ENCODE assay signal across 16 cellular contexts in the genomic region with DNA sequence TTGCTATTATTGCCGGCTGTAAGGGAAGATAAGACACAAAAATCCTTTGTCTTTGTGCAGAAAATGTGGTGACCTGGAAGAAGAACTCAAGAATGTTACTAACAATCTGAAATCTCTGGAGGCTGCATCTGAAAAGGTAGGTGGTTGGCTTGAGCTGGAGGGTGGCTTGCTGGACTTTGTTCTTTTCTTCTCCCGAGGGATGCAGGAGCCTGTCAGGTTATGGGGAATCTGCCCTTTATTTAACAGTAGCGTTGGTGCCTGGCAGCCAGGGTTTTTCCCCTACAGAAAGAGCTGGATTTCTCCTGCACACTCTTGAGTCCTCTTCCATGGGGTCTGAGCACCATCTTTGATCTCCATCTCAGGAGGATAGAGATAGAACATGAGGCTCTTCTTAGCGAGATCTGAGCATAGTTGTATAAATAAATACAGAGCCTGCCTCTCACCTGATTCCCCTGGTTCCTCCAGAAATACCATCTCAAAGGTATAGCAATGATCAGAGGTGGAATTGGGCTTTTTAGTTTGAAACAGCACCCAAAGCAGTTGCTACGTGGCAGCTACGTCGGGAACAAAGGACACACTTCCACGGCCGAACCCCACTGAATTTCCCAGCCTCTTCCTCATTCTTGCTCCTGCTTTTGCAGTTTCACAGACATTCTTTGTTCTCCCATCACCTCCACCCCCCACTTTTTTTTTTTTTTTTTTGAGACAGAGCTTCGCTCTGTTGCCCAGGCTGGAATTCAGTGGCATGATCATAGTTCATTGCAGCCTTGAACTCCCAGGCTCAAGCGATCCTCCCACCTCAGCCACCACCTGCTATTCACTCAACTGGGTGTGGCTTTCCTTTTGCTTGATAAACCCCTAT. TPM values are rescaled to one million over a fixed set of nuclear protein-coding genes. Genes with fewer than 3 reads are reported as not detected.
A peak's percentile ranks its signal among the peaks of the same experiment; 100 is the strongest.
DNase-seq lines count a peak whose midpoint lies in the region; ATAC-seq and TF ChIP-seq lines count a peak whose summit lies in the region.
"Had no signal": no experiment of that assay in that cellular context is flagged by ENCODE, and none has a peak within 500 bp of the region (broad histone marks: within the 10 kb centered on the region; RNA-seq: fewer than 3 reads in every experiment).

No MANE protein-coding gene starts in this region.

- H3K4me2 ChIP-seq in mammary epithelial cell (ENCODE audit: insufficient read depth, low read depth, low read length) = no peak overlapping the region

- 57% methylated on average over 11 of the region's 11 CpGs for WGBS in mammary epithelial cell (ENCODE audit: low coverage, missing lambda C conversion rate)
- WGBS in ovary, 3 donors = 21 to 37% (median 27%) methylated on average over 11 of the region's 11 CpGs

- H3K9me3 Mint-ChIP-seq in MCF 10A (ENCODE audit: unreplicated experiment) = no peaks in the 10 kb centered on the region
- no peaks in the 10 kb centered on the region for H3K9me3 Mint-ChIP-seq in natural killer cell
- H3K9me3 Mint-ChIP-seq: activated T-helper 2 cell treated with anti-CD3 and anti-CD28 coated beads, Interferon-gamma antibody, Interleukin-2, Interleukin-4, amounts not matched to agents 10 μg/mL and 5 μg/mL and 100 μg/mL, durations not matched to agents 14 hours and 24 hours and 36 hours; naive B cell had no signal

- H3K9ac ChIP-seq in mammary epithelial cell (ENCODE audit: insufficient read depth, low read length) = no peak overlapping the region

- in situ Hi-C loops in mammary epithelial cell (cut with MboI; ENCODE audit: low sequenced_read_pairs in 2 of 2) = no loop called here

- intact Hi-C loops in MCF 10A (cut with micrococcal nuclease) (no loop called here), mammary epithelial cell (cut with micrococcal nuclease) (no loop called here), dorsolateral prefrontal cortex (cut with DNase I) (no loop called here), natural killer cell (cut with micrococcal nuclease) (no loop called here), vagina (cut with DNase I) (no loop called here), ovary (cut with DNase I) (no loop called here)

- POLR2A ChIA-PET in MCF 10A (lab: Yijun Ruan, JAX) = interaction anchor here (0.7 to 1.8 kb wide), 4 partner anchors 9 to 558 kb away, joined by 3 to 6 read pairs (median 3); no protein-coding TSS in a partner anchor

- H3K4me1 Mint-ChIP-seq in MCF 10A (ENCODE audit: insufficient read depth, unreplicated experiment) (no peaks in the 10 kb centered on the region), natural killer cell (peaks cover 23 to 52% of the 10 kb centered on the region in 2 donors)

- dilution Hi-C loops in mammary epithelial cell (cut with HindIII; ENCODE audit: low sequenced_read_pairs) = no loop called here

- H3K4me3 Mint-ChIP-seq in MCF 10A (ENCODE audit: unreplicated experiment) = no peak overlapping the region
- peak overlapping the region; percentile 6 for H3K4me3 Mint-ChIP-seq in natural killer cell

- TSS peak; percentile 2 for BruUV-seq in MCF 10A (replicated peaks; lab: Mats Ljungman, UMichigan)
- BruUV-seq in mammary epithelial cell (replicated peaks; lab: Mats Ljungman, UMichigan) = no TSS peak

- no peak for DNase-seq in MCF 10A (ENCODE audit: unreplicated experiment)
- DNase-seq in mammary epithelial cell = no peak
- no peak for DNase-seq in dorsolateral prefrontal cortex
- no peak for DNase-seq in natural killer cell
- no peak for DNase-seq in vagina (ENCODE audit: extremely low spot score in 2 of 2)
- no peak for DNase-seq in NCI-H1092 treated with DMSO at 0.1 percent for 48 hours (lab: John Stamatoyannopoulos, UW)
- no peak for DNase-seq in ovary
- DNase-seq: GDM1; naive B cell; NCI-H1105 treated with DMSO at 0.1 percent for 48 hours; NK-92 treated with Interleukin-12 subunit alpha and Interleukin-12 subunit beta, amount 100 ng/mL, for 24 hours; stimulated activated CD4-positive, alpha-beta T cell treated with anti-CD3 and anti-CD28 coated beads, Interleukin-1b, Interleukin-23, amount 100 ng/mL, for 48 hours; T-helper 9 cell had no signal

- no peak for ATAC-seq in natural killer cell
- no peak for ATAC-seq in activated CD4-positive, CD25-positive, alpha-beta regulatory T cell treated with anti-CD3 and anti-CD28 coated beads, Interleukin-2, amount 50 U/mL, for 24 hours

- CTCF ChIA-PET in MCF 10A (lab: Yijun Ruan, JAX) = interaction anchor here (0.6 to 1.4 kb wide), 4 partner anchors 10 to 1112 kb away, joined by 3 to 6 read pairs (median 4); no protein-coding TSS in a partner anchor
- CTCF ChIA-PET in mammary epithelial cell (lab: Charles Lee; ENCODE audit: low non-redundant PET) = no interaction called here

- no peak for TF ChIP-seq CTCF in MCF 10A (IDR thresholded peaks at IDR 0.05; ENCODE audit: unreplicated experiment)
- no peak for TF ChIP-seq CTCF in mammary epithelial cell (conservative IDR thresholded peaks at IDR 0.05 in 1 of 2, IDR thresholded peaks at IDR 0.05 in 1 of 2; ENCODE audit: extremely low read depth in 1 of 2, insufficient read depth in 1 of 2, low read depth in 1 of 2, low read length in 2 of 2)
- no peak for TF ChIP-seq CTCF in dorsolateral prefrontal cortex (IDR thresholded peaks at IDR 0.05 in 54 of 56, conservative IDR thresholded peaks at IDR 0.05 in 2 of 56; ENCODE audit: low read depth in 1 of 56, partially characterized antibody in 56 of 56)
- TF ChIP-seq CTCF in natural killer cell (IDR thresholded peaks at IDR 0.05) = no peak
- no peak for TF ChIP-seq CTCF in vagina (IDR thresholded peaks at IDR 0.05)
- TF ChIP-seq CTCF in ovary (IDR thresholded peaks at IDR 0.05) = no peak

- H3K4me1 ChIP-seq in mammary epithelial cell (ENCODE audit: insufficient read depth, low read length) (peaks cover 3% of the 10 kb centered on the region), vagina (peaks cover 26% of the 10 kb centered on the region), ovary (ENCODE audit: insufficient read depth) (no peaks in the 10 kb centered on the region)

- H2AFZ ChIP-seq in mammary epithelial cell (ENCODE audit: low read depth, low read length) = no peak overlapping the region

- peak overlapping the region; percentile 31 for H3K27ac Mint-ChIP-seq in MCF 10A (ENCODE audit: low read depth, unreplicated experiment)
- H3K27ac Mint-ChIP-seq in natural killer cell = peak overlapping the region in 1 of 2 donors; percentile 65

- H3K36me3 Mint-ChIP-seq in MCF 10A (ENCODE audit: insufficient read depth, unreplicated experiment) (peaks cover 97% of the 10 kb centered on the region), natural killer cell (peaks cover 10% of the 10 kb centered on the region)

- TF ChIP-seq POLR2A in vagina (IDR thresholded peaks at IDR 0.05) (no peak), ovary (IDR thresholded peaks at IDR 0.05) (no peak)

- H3K27me3 Mint-ChIP-seq in MCF 10A (ENCODE audit: insufficient read depth, unreplicated experiment) (no peaks in the 10 kb centered on the region), natural killer cell (ENCODE audit: low read depth in 2 of 2) (no peaks in the 10 kb centered on the region)
- H3K27me3 Mint-ChIP-seq: naive B cell had no signal

- TF ChIP-seq EP300 in ovary (IDR thresholded peaks at IDR 0.05) = no peak

- peaks cover 54% of the 10 kb centered on the region for H3K36me3 ChIP-seq in mammary epithelial cell (ENCODE audit: insufficient read depth, low read length)
- peaks cover 9 to 99% of the 10 kb centered on the region in 2 donors for H3K36me3 ChIP-seq in vagina
- no peaks in the 10 kb centered on the region for H3K36me3 ChIP-seq in ovary

- no peaks in the 10 kb centered on the region for H4K20me1 ChIP-seq in mammary epithelial cell (ENCODE audit: insufficient read depth, low read length)

- peaks cover 73% of the 10 kb centered on the region for H3K79me2 ChIP-seq in mammary epithelial cell (ENCODE audit: insufficient read depth, low read length)

- H3K27me3 ChIP-seq in mammary epithelial cell (ENCODE audit: insufficient read depth, low read length) (no peaks in the 10 kb centered on the region), dorsolateral prefrontal cortex (no peaks in the 10 kb centered on the region), vagina (no peaks in the 10 kb centered on the region), ovary (no peaks in the 10 kb centered on the region)

- H3K27ac ChIP-seq in mammary epithelial cell (ENCODE audit: insufficient read depth, low read depth, low read length) = no peak overlapping the region
- peak overlapping the region in 53 of 59 donors; percentile 1 to 98 (median 56) for H3K27ac ChIP-seq in dorsolateral prefrontal cortex
- peak overlapping the region; percentile 27 for H3K27ac ChIP-seq in vagina
- peak overlapping the region in 1 of 2 donors; percentile 1 for H3K27ac ChIP-seq in ovary

- H3K4me3 ChIP-seq in mammary epithelial cell (replicated peaks in 1 of 3; ENCODE audit: insufficient read depth in 1 of 3, low read depth in 2 of 3, low read length in 3 of 3) (no peak overlapping the region), dorsolateral prefrontal cortex (no peak overlapping the region), vagina (no peak overlapping the region), ovary (no peak overlapping the region)
- H3K4me3 ChIP-seq: coronary artery had no signal

- no peaks in the 10 kb centered on the region for H3K9me3 ChIP-seq in mammary epithelial cell (replicated peaks; ENCODE audit: insufficient read depth, low read length)
- no peaks in the 10 kb centered on the region for H3K9me3 ChIP-seq in vagina
- no peaks in the 10 kb centered on the region for H3K9me3 ChIP-seq in ovary

RNA-seq across cellular contexts. Expression of a gene that starts 12.9 kb away (rescaled TPM):
- 355 and 424 TPM in 2 replicates for total RNA-seq in MCF 10A (2022)
- 100 to 1,000 TPM; 716 to 802 TPM for total RNA-seq in mammary epithelial cell
- 499 TPM for polyA plus RNA-seq in mammary epithelial cell
- 299 TPM for polyA minus RNA-seq in mammary epithelial cell
- total RNA-seq in dorsolateral prefrontal cortex = 100 to 1,000 TPM in 72 of 120 experiments, 10 to 100 TPM in 48; 76.8 to 148 (median 102) TPM
- 100 to 1,000 TPM; 239 to 283 (median 266) TPM for total RNA-seq in natural killer cell
- 409 TPM for total RNA-seq in vagina
- total RNA-seq in ovary = 100 to 1,000 TPM; 286 to 642 (median 554) TPM
- 100 to 1,000 TPM; 347 to 664 TPM for polyA plus RNA-seq in ovary

RNA-seq across cellular contexts. Expression of a gene that starts 22.5 kb away (rescaled TPM):
- total RNA-seq in MCF 10A (2022) = 41.6 and 50.1 TPM in 2 replicates
- 10 to 100 TPM; 46.0 to 70.1 TPM for total RNA-seq in mammary epithelial cell
- polyA plus RNA-seq in mammary epithelial cell = 131 TPM
- 123 TPM for polyA minus RNA-seq in mammary epithelial cell
- total RNA-seq in dorsolateral prefrontal cortex = 10 to 100 TPM; 21.7 to 52.7 (median 32.7) TPM
- total RNA-seq in natural killer cell = 100 to 1,000 TPM; 137 to 161 (median 149) TPM
- 30.4 TPM for total RNA-seq in vagina
- total RNA-seq in ovary = 10 to 100 TPM; 17.2 to 70.5 (median 52.9) TPM
- polyA plus RNA-seq in ovary = 100 to 1,000 TPM in 1 of 2 donors, 10 to 100 TPM in 1; 23.8 to 114 TPM

RNA-seq across cellular contexts. Expression of a gene that starts 54.3 kb away (rescaled TPM):
- total RNA-seq in MCF 10A (2022) = 0.49 TPM in 1 of 2 replicates, not detected in the other
- total RNA-seq in mammary epithelial cell = under 1 TPM; under 0.01 to 0.28 TPM
- 0.03 TPM for polyA plus RNA-seq in mammary epithelial cell
- not detected for polyA minus RNA-seq in mammary epithelial cell
- 1 to 10 TPM in 2 of 120 experiments, under 1 TPM in 18, not detected in 100; 0.20 to 1.2 (median 0.48) TPM for total RNA-seq in dorsolateral prefrontal cortex
- total RNA-seq in natural killer cell = 100 to 1,000 TPM; 203 to 319 (median 278) TPM
- 0.74 TPM for total RNA-seq in vagina
- 1 to 10 TPM in 2 of 7 donors, under 1 TPM in 5; 0.20 to 1.3 (median 0.31) TPM for total RNA-seq in ovary
- polyA plus RNA-seq in ovary = under 1 TPM; 0.21 to 0.68 TPM

Comparison
In these comparisons a context has a peak if more than half of its experiments do, and no peak if none do; other contexts are left out.
1. RNA of a gene that starts 54.3 kb away (total RNA-seq): 203 to 319 TPM in natural killer cell; 0.74 TPM in vagina (single experiment), 0.49 TPM in MCF 10A, 0.20 to 1.3 TPM in ovary, under 0.01 to 0.28 TPM in mammary epithelial cell and 0.20 to 1.2 TPM in dorsolateral prefrontal cortex; every median in the first group is over 10 times any median in the second.